1 cellular context compared by ENCODE assay signal in the genomic region with DNA sequence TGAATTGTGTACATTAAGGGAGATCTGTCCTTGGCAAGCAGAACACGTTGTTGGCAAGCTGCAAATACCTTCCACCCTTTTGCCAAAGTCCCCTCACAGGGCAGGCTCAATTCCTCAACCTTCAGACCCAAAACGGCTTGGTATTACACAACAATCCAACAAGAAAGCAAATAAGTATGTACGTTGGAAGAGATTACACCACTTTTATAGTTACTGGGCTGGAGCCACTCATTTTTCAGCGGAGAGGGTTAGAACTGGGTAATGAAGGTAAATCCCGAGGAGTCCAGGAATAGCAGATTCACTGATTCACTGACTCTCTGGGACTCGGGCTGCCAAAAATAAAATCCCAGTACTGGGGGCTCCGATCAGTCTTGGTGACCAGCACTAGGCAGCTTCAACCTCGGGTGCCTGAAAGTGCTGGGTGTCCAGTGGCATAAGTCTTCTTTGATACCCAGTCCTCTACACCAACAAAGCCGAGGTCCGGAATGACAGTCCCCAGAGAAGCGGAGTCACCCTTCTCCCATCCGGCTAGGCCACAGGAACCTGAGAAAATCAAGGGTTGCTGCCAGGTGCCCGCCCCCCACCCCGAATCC.
TF ChIP-seq lines count a peak whose summit lies in the region.

No MANE protein-coding gene starts in this region.

TF ChIP-seq in GM12878, 131 proteins besides CTCF, POLR2A, EP300 and RAD21:
- TF ChIP-seq, protein P1, sequence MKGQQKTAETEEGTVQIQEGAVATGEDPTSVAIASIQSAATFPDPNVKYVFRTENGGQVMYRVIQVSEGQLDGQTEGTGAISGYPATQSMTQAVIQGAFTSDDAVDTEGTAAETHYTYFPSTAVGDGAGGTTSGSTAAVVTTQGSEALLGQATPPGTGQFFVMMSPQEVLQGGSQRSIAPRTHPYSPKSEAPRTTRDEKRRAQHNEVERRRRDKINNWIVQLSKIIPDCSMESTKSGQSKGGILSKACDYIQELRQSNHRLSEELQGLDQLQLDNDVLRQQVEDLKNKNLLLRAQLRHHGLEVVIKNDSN (IDR thresholded peaks at IDR 0.05; ENCODE audit: borderline replicate concordance, extremely low read length, insufficient read depth, low read depth, low read length) = no peak
- TF ChIP-seq SP1 (IDR thresholded peaks at IDR 0.05; ENCODE audit: low read depth, low read length) = no peak
- TF ChIP-seq BHLHE40 (IDR thresholded peaks at IDR 0.05; ENCODE audit: borderline replicate concordance in 1 of 2, low read depth in 2 of 2, low read length in 1 of 2) = no peak
- TF ChIP-seq RUNX3 (IDR thresholded peaks at IDR 0.05; ENCODE audit: low read length) = 0 out of 2 replicates have a peak, but pooled peaks have one; percentile 1
- no peak for TF ChIP-seq NFIC (IDR thresholded peaks at IDR 0.05; ENCODE audit: low read depth, low read length)
- TF ChIP-seq KDM1A (IDR thresholded peaks at IDR 0.05; ENCODE audit: borderline replicate concordance) = no peak
- no peak for TF ChIP-seq RFX5 (IDR thresholded peaks at IDR 0.05; ENCODE audit: low read depth, low read length)
- no peak for TF ChIP-seq LARP7 (IDR thresholded peaks at IDR 0.05)
TF ChIP-seq in GM12878: peak in this region for 1.
